1 cellular context compared by ENCODE assay signal in genomic region chr10:132274986-132275385, GRCh38.
TF ChIP-seq lines count a peak whose summit lies in the region.

No MANE protein-coding gene starts in this region.

TF ChIP-seq in HepG2, 621 proteins besides CTCF, POLR2A, EP300 and RAD21:
- TF ChIP-seq ZNF20 (CRISPR knock-in tag; IDR thresholded peaks at IDR 0.05) (no peak), NCOA5 (CRISPR knock-in tag; IDR thresholded peaks at IDR 0.05) (no peak), REST (IDR thresholded peaks at IDR 0.05; ENCODE audit: borderline replicate concordance in 1 of 2, low read depth in 1 of 2, low read length in 2 of 2) (no peak), GATAD1 (CRISPR knock-in tag; IDR thresholded peaks at IDR 0.05) (no peak), ZBTB21 (CRISPR knock-in tag; IDR thresholded peaks at IDR 0.05) (no peak), IRF2 (CRISPR knock-in tag; IDR thresholded peaks at IDR 0.05) (no peak), UBTF (CRISPR knock-in tag; IDR thresholded peaks at IDR 0.05) (no peak), ZNF792 (CRISPR knock-in tag; IDR thresholded peaks at IDR 0.05) (no peak), REXO4 (CRISPR knock-in tag; IDR thresholded peaks at IDR 0.05; ENCODE audit: borderline replicate concordance) (no peak), ZKSCAN5 (CRISPR knock-in tag; IDR thresholded peaks at IDR 0.05) (no peak), ZHX1 (CRISPR knock-in tag; IDR thresholded peaks at IDR 0.05; ENCODE audit: low read depth) (no peak), ZSCAN31 (CRISPR knock-in tag; IDR thresholded peaks at IDR 0.05; ENCODE audit: low read depth) (no peak), HNF1A (IDR thresholded peaks at IDR 0.05; ENCODE audit: low read depth) (no peak), HNF1A (CRISPR knock-in tag; IDR thresholded peaks at IDR 0.05; ENCODE audit: borderline replicate concordance) (no peak), YEATS2 (CRISPR knock-in tag; IDR thresholded peaks at IDR 0.05; ENCODE audit: borderline replicate concordance) (no peak), SP2 (CRISPR knock-in tag; IDR thresholded peaks at IDR 0.05) (no peak)
TF ChIP-seq in HepG2: peak in this region for 0.
